Comparison of ENCODE assay signal across 8 cellular contexts in the genomic region with DNA sequence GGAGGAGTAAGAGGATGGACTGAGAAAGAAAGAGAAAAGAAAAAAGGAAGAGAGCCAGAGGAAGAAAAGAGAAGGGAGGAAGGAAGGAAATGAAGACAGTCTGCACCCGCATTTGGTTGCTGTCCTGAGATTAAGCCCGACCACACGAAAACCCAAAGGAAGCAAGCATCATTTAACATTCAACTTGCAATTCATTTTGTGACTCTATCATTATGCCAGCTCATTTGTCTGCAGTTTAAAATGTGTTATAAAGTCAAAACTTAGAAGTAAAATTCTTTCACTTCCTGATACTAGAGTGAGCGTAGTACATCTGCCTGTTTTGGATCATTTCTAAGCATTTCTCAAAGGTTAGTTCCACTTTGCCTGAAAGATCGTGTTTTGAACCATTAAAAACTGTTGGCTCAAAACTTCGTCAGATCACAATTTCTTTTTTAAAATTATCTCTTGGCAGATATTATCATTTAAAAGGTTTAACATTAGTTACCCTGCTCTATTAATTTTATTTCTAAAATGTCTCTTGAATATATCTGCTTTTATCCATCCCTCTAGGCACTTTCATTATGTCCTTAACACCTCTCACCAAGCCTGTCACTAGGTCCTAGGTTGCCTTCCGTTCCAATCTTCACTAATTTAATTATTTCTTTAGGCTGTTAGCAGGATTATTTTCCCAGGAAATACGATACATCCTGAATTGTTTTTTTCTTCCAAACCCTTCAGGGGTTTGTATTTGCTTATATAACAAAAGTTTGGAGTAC.
DNase-seq lines count a peak whose midpoint lies in the region; ATAC-seq, FAIRE-seq and TF ChIP-seq lines count a peak whose summit lies in the region.

No MANE protein-coding gene starts in this region.

- H3K27ac ChIP-seq in KOPT-K1 (ENCODE audit: low read depth, low read length, poor library complexity, severe bottlenecking), result peak overlapping the region; percentile 48

- no peak for FAIRE-seq in D721Med (lab: Jason Lieb, UNC)

- no peaks in the 10 kb centered on the region for H3K27me3 ChIP-seq in BE2C

- DNase-seq in germinal center (ENCODE audit: low spot score) (peak; percentile 44), D721Med (ENCODE audit: insufficient read length, low spot score) (no peak), BE2C (no peak), DMS153 treated with DMSO at 0.1 percent for 48 hours (lab: John Stamatoyannopoulos, UW; ENCODE audit: unreplicated experiment) (no peak), NCI-H1105 treated with DMSO at 0.1 percent for 48 hours (lab: John Stamatoyannopoulos, UW) (no peak)

- H3K9me3 ChIP-seq in KOPT-K1 (ENCODE audit: insufficient read depth, low read length, poor library complexity, severe bottlenecking) (no peaks in the 10 kb centered on the region), BE2C (no peaks in the 10 kb centered on the region)

- ATAC-seq in GM18508 (IDR thresholded peaks at IDR 0.05; ENCODE audit: insufficient read depth, unreplicated experiment) (peak; percentile 84), GM21619 (IDR thresholded peaks at IDR 0.05; ENCODE audit: unreplicated experiment) (peak; percentile 85)

- H3K4me1 ChIP-seq in BE2C, result no peaks in the 10 kb centered on the region; the same call in 1 of the 2 replicates

- TF ChIP-seq CTCF in D721Med (IDR thresholded peaks at IDR 0.05; ENCODE audit: insufficient read depth, missing control alignments) (no peak), BE2C (IDR thresholded peaks at IDR 0.05; ENCODE audit: low read depth, low read length) (no peak)

- no peak overlapping the region for H3K4me3 ChIP-seq in BE2C (ENCODE audit: low read depth, low read length)

- no peaks in the 10 kb centered on the region for H3K36me3 ChIP-seq in KOPT-K1 (ENCODE audit: insufficient read depth, low read length)
- no peaks in the 10 kb centered on the region for H3K36me3 ChIP-seq in BE2C
